In the genomic region with DNA sequence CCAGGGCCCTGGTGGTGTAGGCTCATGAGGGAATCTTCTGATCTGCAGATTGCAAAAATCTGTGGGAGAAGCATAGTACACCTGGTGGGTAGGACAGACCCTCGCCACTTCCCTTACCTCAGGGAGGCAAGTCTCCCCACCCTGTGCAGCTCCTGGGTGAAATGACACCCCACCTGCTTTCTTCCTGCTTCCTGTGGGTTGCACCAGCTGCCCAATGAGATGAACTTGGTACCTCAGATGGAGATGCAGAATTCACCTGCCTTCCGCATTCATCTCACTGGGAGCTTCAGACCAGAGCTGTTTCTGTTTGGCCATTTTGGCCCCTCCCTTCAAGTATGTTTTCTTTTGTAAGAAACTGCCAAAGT, we compare ENCODE assay signal across 10 cellular contexts. TPM values are rescaled to one million over a fixed set of nuclear protein-coding genes. Genes with fewer than 3 reads are reported as not detected.
A peak's percentile ranks its signal among the peaks of the same experiment; 100 is the strongest.
DNase-seq lines count a peak whose midpoint lies in the region; ATAC-seq, FAIRE-seq and TF ChIP-seq lines count a peak whose summit lies in the region.
"Had no signal": no experiment of that assay in that cellular context is flagged by ENCODE, and none has a peak within 500 bp of the region (broad histone marks: within the 10 kb centered on the region; RNA-seq: fewer than 3 reads in every experiment).

No MANE protein-coding gene starts in this region.

- peaks cover 4% of the 10 kb centered on the region for H3K36me3 Mint-ChIP-seq in astrocyte (ENCODE audit: low read depth, unreplicated experiment)
- peaks cover 12% of the 10 kb centered on the region for H3K36me3 Mint-ChIP-seq in WTC11

- no peaks in the 10 kb centered on the region for H3K27me3 ChIP-seq in astrocyte (ENCODE audit: insufficient read depth, low read length)

- CTCF ChIA-PET in WTC11 (lab: Charles Lee) (interaction anchor here (0.6 to 0.9 kb wide), 2 partner anchors 34 to 296 kb away, joined by 3 to 4 read pairs; no protein-coding TSS in a partner anchor), GM10248 (lab: Yijun Ruan, JAX) (interaction anchor here (1.2 to 2.7 kb wide), 3 partner anchors 34 to 41 kb away, joined by 3 to 9 read pairs (median 8); no protein-coding TSS in a partner anchor)

- H3K4me1 Mint-ChIP-seq in astrocyte (ENCODE audit: low read depth, unreplicated experiment): peaks cover 13% of the 10 kb centered on the region
- peaks cover 17% of the 10 kb centered on the region for H3K4me1 Mint-ChIP-seq in WTC11

- no peaks in the 10 kb centered on the region for H3K9me3 ChIP-seq in astrocyte (ENCODE audit: insufficient read depth, low read depth, low read length)

- H3K79me2 ChIP-seq in astrocyte (ENCODE audit: insufficient read depth, low read length): no peaks in the 10 kb centered on the region

- no peak overlapping the region for H3K27ac ChIP-seq in astrocyte (ENCODE audit: low read depth, low read length)

- no peak for FAIRE-seq in astrocyte (lab: Jason Lieb, UNC)

- ATAC-seq in HG03521 (IDR thresholded peaks at IDR 0.05; ENCODE audit: unreplicated experiment): peak; percentile 35
- peak; percentile 3 for ATAC-seq in stimulated activated naive CD8-positive, alpha-beta T cell treated with anti-CD3 and anti-CD28 coated beads, Interleukin-15, Interleukin-2, amounts not matched to agents 100 U/mL and 50 U/mL, for 24 hours
- ATAC-seq in WTC11: no peak

- DNase-seq in activated gamma-delta T cell treated with Interleukin-2 at 50 U/mL for 16 hours: peak; percentile 32
- no peak for DNase-seq in activated gamma-delta T cell (lab: John Stamatoyannopoulos, UW)
- DNase-seq in astrocyte (ENCODE audit: low read depth): no peak
- DNase-seq in stimulated activated naive CD8-positive, alpha-beta T cell treated with anti-CD3 and anti-CD28 coated beads, Interleukin-15, Interleukin-2, amounts not matched to agents 100 U/mL and 50 U/mL, for 24 hours: peak; percentile 37
- DNase-seq in T-helper 9 cell: no peak
- DNase-seq in WTC11 (ENCODE audit: low spot score): no peak
- no peak for DNase-seq in GM10248 (ENCODE audit: extremely low spot score)

- no peak overlapping the region for H2AFZ ChIP-seq in astrocyte (ENCODE audit: low read depth, low read length)

- H3K9ac ChIP-seq in astrocyte (ENCODE audit: low read length): no peak overlapping the region

- peak overlapping the region; percentile 65 for H3K4me2 ChIP-seq in astrocyte (ENCODE audit: low read length)

- no peak overlapping the region for H3K4me3 ChIP-seq in astrocyte (ENCODE audit: insufficient read depth, low read depth, low read length)

- POLR2A ChIA-PET in WTC11 (lab: Charles Lee): no interaction called here
- POLR2A ChIA-PET in GM10248 (lab: Yijun Ruan, JAX): interaction anchor here (0.8 to 1.3 kb wide), 2 partner anchors 25 to 26 kb away, joined by 3 to 6 read pairs; no protein-coding TSS in a partner anchor

- peaks cover 14% of the 10 kb centered on the region for H3K4me1 ChIP-seq in astrocyte (ENCODE audit: insufficient read depth, low read length)

- H3K27me3 Mint-ChIP-seq in astrocyte (ENCODE audit: low read depth, unreplicated experiment) (no peaks in the 10 kb centered on the region), WTC11 (ENCODE audit: low read depth) (no peaks in the 10 kb centered on the region)

- H3K9me3 Mint-ChIP-seq in astrocyte (ENCODE audit: unreplicated experiment) (no peaks in the 10 kb centered on the region), WTC11 (peaks cover 7% of the 10 kb centered on the region)

- no peak overlapping the region for H3K4me3 Mint-ChIP-seq in astrocyte (ENCODE audit: unreplicated experiment)
- no peak overlapping the region for H3K4me3 Mint-ChIP-seq in WTC11

- TF ChIP-seq CTCF in astrocyte (IDR thresholded peaks at IDR 0.05; ENCODE audit: insufficient read depth, low read depth, low read length) (no peak), WTC11 (IDR thresholded peaks at IDR 0.05) (no peak), GM10248 (IDR thresholded peaks at IDR 0.05; ENCODE audit: control extremely low read depth, extremely low read depth, low read depth, missing control alignments) (no peak)

- H3K36me3 ChIP-seq in astrocyte (ENCODE audit: insufficient read depth, low read length): no peaks in the 10 kb centered on the region

- H4K20me1 ChIP-seq in astrocyte (ENCODE audit: insufficient read depth, low read length): no peaks in the 10 kb centered on the region

- H3K27ac Mint-ChIP-seq in astrocyte (ENCODE audit: unreplicated experiment) (no peak overlapping the region), WTC11 (no peak overlapping the region)

TF ChIP-seq in WTC11, 78 proteins besides CTCF, POLR2A, EP300 and RAD21 (continues in another document):
- no peak for TF ChIP-seq CREB1 (CRISPR knock-in tag; IDR thresholded peaks at IDR 0.05)
- TF ChIP-seq ATF2 (CRISPR knock-in tag; IDR thresholded peaks at IDR 0.05; ENCODE audit: borderline replicate concordance, low read depth): no peak
- TF ChIP-seq, protein P1, sequence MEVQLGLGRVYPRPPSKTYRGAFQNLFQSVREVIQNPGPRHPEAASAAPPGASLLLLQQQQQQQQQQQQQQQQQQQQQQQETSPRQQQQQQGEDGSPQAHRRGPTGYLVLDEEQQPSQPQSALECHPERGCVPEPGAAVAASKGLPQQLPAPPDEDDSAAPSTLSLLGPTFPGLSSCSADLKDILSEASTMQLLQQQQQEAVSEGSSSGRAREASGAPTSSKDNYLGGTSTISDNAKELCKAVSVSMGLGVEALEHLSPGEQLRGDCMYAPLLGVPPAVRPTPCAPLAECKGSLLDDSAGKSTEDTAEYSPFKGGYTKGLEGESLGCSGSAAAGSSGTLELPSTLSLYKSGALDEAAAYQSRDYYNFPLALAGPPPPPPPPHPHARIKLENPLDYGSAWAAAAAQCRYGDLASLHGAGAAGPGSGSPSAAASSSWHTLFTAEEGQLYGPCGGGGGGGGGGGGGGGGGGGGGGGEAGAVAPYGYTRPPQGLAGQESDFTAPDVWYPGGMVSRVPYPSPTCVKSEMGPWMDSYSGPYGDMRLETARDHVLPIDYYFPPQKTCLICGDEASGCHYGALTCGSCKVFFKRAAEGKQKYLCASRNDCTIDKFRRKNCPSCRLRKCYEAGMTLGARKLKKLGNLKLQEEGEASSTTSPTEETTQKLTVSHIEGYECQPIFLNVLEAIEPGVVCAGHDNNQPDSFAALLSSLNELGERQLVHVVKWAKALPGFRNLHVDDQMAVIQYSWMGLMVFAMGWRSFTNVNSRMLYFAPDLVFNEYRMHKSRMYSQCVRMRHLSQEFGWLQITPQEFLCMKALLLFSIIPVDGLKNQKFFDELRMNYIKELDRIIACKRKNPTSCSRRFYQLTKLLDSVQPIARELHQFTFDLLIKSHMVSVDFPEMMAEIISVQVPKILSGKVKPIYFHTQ (CRISPR knock-in tag; IDR thresholded peaks at IDR 0.05): no peak
- no peak for TF ChIP-seq ZNF263 (CRISPR knock-in tag; IDR thresholded peaks at IDR 0.05; ENCODE audit: low read depth)
- TF ChIP-seq USF2 (CRISPR knock-in tag; IDR thresholded peaks at IDR 0.05): no peak
- no peak for TF ChIP-seq NR3C1 (CRISPR knock-in tag; conservative IDR thresholded peaks at IDR 0.05; ENCODE audit: low read depth)
- no peak for TF ChIP-seq KAT7 (CRISPR knock-in tag; IDR thresholded peaks at IDR 0.05; ENCODE audit: borderline replicate concordance)
- TF ChIP-seq HMGA2 (CRISPR knock-in tag; IDR thresholded peaks at IDR 0.05): no peak
- no peak for TF ChIP-seq SOX15 (CRISPR knock-in tag; IDR thresholded peaks at IDR 0.05)
- TF ChIP-seq ZBTB21 (CRISPR knock-in tag; IDR thresholded peaks at IDR 0.05; ENCODE audit: borderline replicate concordance): no peak
- no peak for TF ChIP-seq OVOL2 (CRISPR knock-in tag; IDR thresholded peaks at IDR 0.05; ENCODE audit: borderline replicate concordance)
- no peak for TF ChIP-seq ELF4 (CRISPR knock-in tag; IDR thresholded peaks at IDR 0.05; ENCODE audit: low read depth)
- TF ChIP-seq FOXP1 (CRISPR knock-in tag; IDR thresholded peaks at IDR 0.05; ENCODE audit: borderline replicate concordance): no peak
- TF ChIP-seq ZNF138 (CRISPR knock-in tag; conservative IDR thresholded peaks at IDR 0.05): no peak

RNA-seq across cellular contexts. Expression of gene CLEC2D, which starts 4.7 kb away (rescaled TPM):
- total RNA-seq in astrocyte: 3.2 and 4.7 TPM in 2 replicates
- 6.2 to 9.8 TPM (median 7.1 TPM) in 3 replicates for total RNA-seq in WTC11 (2021)

RNA-seq across cellular contexts. Expression of gene CLECL1, which starts 58.7 kb away (rescaled TPM):
- not detected in 2 replicates for total RNA-seq in astrocyte
- not detected in 3 replicates for total RNA-seq in WTC11 (2021)
- total RNA-seq: cerebellum, RPMI7951 had no signal

Comparison
In these comparisons a context has a peak if more than half of its experiments do, and no peak if none do; other contexts are left out.
1. DNase-seq: peak in activated gamma-delta T cell treated with Interleukin-2 at 50 U/mL for 16 hours (single experiment) and stimulated activated naive CD8-positive, alpha-beta T cell treated with anti-CD3 and anti-CD28 coated beads, Interleukin-15, Interleukin-2, amounts not matched to agents 100 U/mL and 50 U/mL, for 24 hours (single experiment); none in activated gamma-delta T cell (single experiment), astrocyte (single experiment), T-helper 9 cell (single experiment), WTC11 (single experiment) and GM10248 (single experiment).